8 cellular contexts compared by ENCODE assay signal in genomic region chr6:13328875-13329183, GRCh38. TPM values are rescaled to one million over a fixed set of nuclear protein-coding genes. Genes with fewer than 3 reads are reported as not detected.
A peak's percentile ranks its signal among the peaks of the same experiment; 100 is the strongest.
DNase-seq lines count a peak whose midpoint lies in the region; ATAC-seq lines count a peak whose summit lies in the region.

No MANE protein-coding gene starts in this region.

- DNase-seq in activated CD4-positive, alpha-beta T cell treated with anti-CD3 and anti-CD28 coated beads, Interleukin-2, amount 10 ng/mL, durations not matched to agents 7 days and 5 days = no peak
- no peak for DNase-seq in activated CD4-positive, alpha-beta T cell treated with anti-CD3 and anti-CD28 coated beads for 4 hours
- DNase-seq in activated naive CD8-positive, alpha-beta T cell treated with anti-CD3 and anti-CD28 coated beads, Interleukin-2, amount 10 ng/mL, durations not matched to agents 7 days and 5 days = no peak
- DNase-seq in NCI-H2196 (lab: John Stamatoyannopoulos, UW; ENCODE audit: unreplicated experiment) = no peak

- H3K27me3 ChIP-seq in layer of hippocampus (ENCODE audit: control insufficient read depth, insufficient read depth, low read length) (no peaks in the 10 kb centered on the region), thymus (ENCODE audit: control insufficient read depth, insufficient read depth) (no peaks in the 10 kb centered on the region)

- POLR2A ChIA-PET in activated CD4-positive, alpha-beta T cell treated with anti-CD3 and anti-CD28 coated beads, Interleukin-2, amount 10 ng/mL, durations not matched to agents 7 days and 5 days (lab: Charles Lee) = interaction anchor here (0.7 to 1.2 kb wide), 3 partner anchors 120 to 286 kb away, joined by 3 to 5 read pairs (median 4); partner anchors contain the start of gene NOL7
- POLR2A ChIA-PET in activated naive CD8-positive, alpha-beta T cell treated with anti-CD3 and anti-CD28 coated beads, Interleukin-2, amount 10 ng/mL, durations not matched to agents 7 days and 5 days (lab: Charles Lee) = interaction anchor here (0.6 to 2.8 kb wide), 26 partner anchors 9 to 1613 kb away, joined by 3 to 36 read pairs (median 4); partner anchors contain the start of genes GFOD1, MCUR1, NOL7 and SIRT5

- ATAC-seq in activated naive CD8-positive, alpha-beta T cell treated with anti-CD3 and anti-CD28 coated beads, Interleukin-2, amount 10 ng/mL, durations not matched to agents 7 days and 5 days (ENCODE audit: low read depth) = no peak
- no peak for ATAC-seq in activated CD4-positive, CD25-positive, alpha-beta regulatory T cell treated with anti-CD3 and anti-CD28 coated beads, Interleukin-2, amount 50 U/mL, for 24 hours
- ATAC-seq in GM21529 (IDR thresholded peaks at IDR 0.05; ENCODE audit: unreplicated experiment) = no peak

- H3K36me3 ChIP-seq in thymus (ENCODE audit: control insufficient read depth, insufficient read depth) = peaks cover 5% of the 10 kb centered on the region

- WGBS in thymus = 1% methylated on average over 2 of the region's 2 CpGs

- H3K27ac ChIP-seq in layer of hippocampus (ENCODE audit: low read depth, low read length) (peak overlapping the region; percentile 88), thymus (ENCODE audit: low read depth) (peak overlapping the region; percentile 96)

- H3K27ac Mint-ChIP-seq in activated CD4-positive, alpha-beta T cell treated with anti-CD3 and anti-CD28 coated beads, Interleukin-2, amount 10 ng/mL, durations not matched to agents 7 days and 5 days = peak overlapping the region; percentile 97
- H3K27ac Mint-ChIP-seq in activated naive CD8-positive, alpha-beta T cell treated with anti-CD3 and anti-CD28 coated beads, Interleukin-2, amount 10 ng/mL, durations not matched to agents 7 days and 5 days = peak overlapping the region; percentile 91

- peaks cover 29% of the 10 kb centered on the region for H3K4me1 Mint-ChIP-seq in activated CD4-positive, alpha-beta T cell treated with anti-CD3 and anti-CD28 coated beads, Interleukin-2, amount 10 ng/mL, durations not matched to agents 7 days and 5 days
- H3K4me1 Mint-ChIP-seq in activated naive CD8-positive, alpha-beta T cell treated with anti-CD3 and anti-CD28 coated beads, Interleukin-2, amount 10 ng/mL, durations not matched to agents 7 days and 5 days = peaks cover 20% of the 10 kb centered on the region

- H3K4me3 Mint-ChIP-seq in activated CD4-positive, alpha-beta T cell treated with anti-CD3 and anti-CD28 coated beads, Interleukin-2, amount 10 ng/mL, durations not matched to agents 7 days and 5 days = peak overlapping the region; percentile 91
- peak overlapping the region; percentile 93 for H3K4me3 Mint-ChIP-seq in activated naive CD8-positive, alpha-beta T cell treated with anti-CD3 and anti-CD28 coated beads, Interleukin-2, amount 10 ng/mL, durations not matched to agents 7 days and 5 days

- no peaks in the 10 kb centered on the region for H3K27me3 Mint-ChIP-seq in activated CD4-positive, alpha-beta T cell treated with anti-CD3 and anti-CD28 coated beads, Interleukin-2, amount 10 ng/mL, durations not matched to agents 7 days and 5 days
- peaks cover 3% of the 10 kb centered on the region for H3K27me3 Mint-ChIP-seq in activated naive CD8-positive, alpha-beta T cell treated with anti-CD3 and anti-CD28 coated beads, Interleukin-2, amount 10 ng/mL, durations not matched to agents 7 days and 5 days

- peaks cover 11% of the 10 kb centered on the region for H3K4me1 ChIP-seq in thymus (ENCODE audit: control insufficient read depth, insufficient read depth, low read length)

- peak overlapping the region; percentile 99 for H3K4me3 ChIP-seq in thymus (ENCODE audit: low read length)

- no peaks in the 10 kb centered on the region for H3K9me3 Mint-ChIP-seq in activated CD4-positive, alpha-beta T cell treated with anti-CD3 and anti-CD28 coated beads, Interleukin-2, amount 10 ng/mL, durations not matched to agents 7 days and 5 days
- no peaks in the 10 kb centered on the region for H3K9me3 Mint-ChIP-seq in activated naive CD8-positive, alpha-beta T cell treated with anti-CD3 and anti-CD28 coated beads, Interleukin-2, amount 10 ng/mL, durations not matched to agents 7 days and 5 days

- peaks cover 12% of the 10 kb centered on the region for H3K36me3 Mint-ChIP-seq in activated CD4-positive, alpha-beta T cell treated with anti-CD3 and anti-CD28 coated beads, Interleukin-2, amount 10 ng/mL, durations not matched to agents 7 days and 5 days (ENCODE audit: low read depth)
- H3K36me3 Mint-ChIP-seq in activated naive CD8-positive, alpha-beta T cell treated with anti-CD3 and anti-CD28 coated beads, Interleukin-2, amount 10 ng/mL, durations not matched to agents 7 days and 5 days = peaks cover 4% of the 10 kb centered on the region

- no peaks in the 10 kb centered on the region for H3K9me3 ChIP-seq in thymus (ENCODE audit: control insufficient read depth)

- CTCF ChIA-PET in activated CD4-positive, alpha-beta T cell treated with anti-CD3 and anti-CD28 coated beads, Interleukin-2, amount 10 ng/mL, durations not matched to agents 7 days and 5 days (lab: Charles Lee) = interaction anchor here (0.6 to 3.2 kb wide), 10 partner anchors 10 to 412 kb away, joined by 3 to 16 read pairs (median 4); partner anchors contain the start of genes NOL7 and SIRT5

RNA-seq across cellular contexts. Expression of gene TBC1D7, which starts 0.5 kb away (rescaled TPM):
- total RNA-seq in activated CD4-positive, alpha-beta T cell treated with anti-CD3 and anti-CD28 coated beads, Interleukin-2, amount 10 ng/mL, durations not matched to agents 7 days and 5 days = 10 to 100 TPM; 18.1 to 20.0 TPM
- total RNA-seq in activated naive CD8-positive, alpha-beta T cell treated with anti-CD3 and anti-CD28 coated beads, Interleukin-2, amount 10 ng/mL, durations not matched to agents 7 days and 5 days = 10 to 100 TPM; 19.0 to 23.5 TPM
- 20.6 TPM for polyA plus RNA-seq in thymus
